In the genomic region with DNA sequence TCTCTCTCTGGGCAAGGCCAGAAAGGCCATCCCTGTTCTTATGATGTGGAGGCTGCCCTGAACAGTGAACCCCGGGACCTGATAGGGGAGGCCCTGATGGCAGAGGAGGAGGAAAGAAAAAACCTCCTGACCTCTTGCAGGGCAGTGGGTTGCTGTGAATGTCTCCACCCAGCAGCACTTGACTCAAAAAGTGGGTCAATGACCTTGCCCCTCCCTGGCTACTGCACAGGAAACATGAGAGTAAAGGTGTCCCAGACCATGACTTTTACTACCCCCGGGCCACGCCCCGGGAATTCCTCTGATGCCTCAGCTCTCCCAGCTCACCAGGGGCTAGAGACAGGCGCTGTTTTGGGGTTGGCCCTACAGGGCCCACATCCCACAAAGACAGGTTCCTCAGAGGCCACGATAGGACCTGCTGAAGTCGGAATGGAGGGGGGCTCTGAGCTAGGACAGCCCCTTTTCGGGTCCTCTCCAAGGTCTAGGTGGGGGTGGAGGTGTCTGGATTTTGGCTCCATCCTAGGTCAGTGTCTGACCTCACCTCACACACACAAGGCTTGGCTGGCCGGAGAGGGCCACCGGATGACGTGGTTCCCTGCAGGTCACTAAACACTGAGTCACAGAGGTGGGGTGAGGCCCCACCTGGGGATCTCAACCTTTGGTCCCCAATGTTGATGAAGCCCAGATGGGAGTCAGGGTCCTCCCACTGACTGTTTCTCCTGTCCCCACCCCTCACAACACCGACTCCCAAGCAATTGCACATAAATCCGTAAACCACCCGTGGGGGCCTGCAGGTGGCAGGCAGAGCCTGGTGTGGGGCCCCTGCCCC, we compare ENCODE assay signal across 1 cellular context.
TF ChIP-seq lines count a peak whose summit lies in the region.

No MANE protein-coding gene starts in this region.

TF ChIP-seq in HepG2, 621 proteins besides CTCF, POLR2A, EP300 and RAD21 (continued from another document and continues in another):
- TF ChIP-seq, protein P1, sequence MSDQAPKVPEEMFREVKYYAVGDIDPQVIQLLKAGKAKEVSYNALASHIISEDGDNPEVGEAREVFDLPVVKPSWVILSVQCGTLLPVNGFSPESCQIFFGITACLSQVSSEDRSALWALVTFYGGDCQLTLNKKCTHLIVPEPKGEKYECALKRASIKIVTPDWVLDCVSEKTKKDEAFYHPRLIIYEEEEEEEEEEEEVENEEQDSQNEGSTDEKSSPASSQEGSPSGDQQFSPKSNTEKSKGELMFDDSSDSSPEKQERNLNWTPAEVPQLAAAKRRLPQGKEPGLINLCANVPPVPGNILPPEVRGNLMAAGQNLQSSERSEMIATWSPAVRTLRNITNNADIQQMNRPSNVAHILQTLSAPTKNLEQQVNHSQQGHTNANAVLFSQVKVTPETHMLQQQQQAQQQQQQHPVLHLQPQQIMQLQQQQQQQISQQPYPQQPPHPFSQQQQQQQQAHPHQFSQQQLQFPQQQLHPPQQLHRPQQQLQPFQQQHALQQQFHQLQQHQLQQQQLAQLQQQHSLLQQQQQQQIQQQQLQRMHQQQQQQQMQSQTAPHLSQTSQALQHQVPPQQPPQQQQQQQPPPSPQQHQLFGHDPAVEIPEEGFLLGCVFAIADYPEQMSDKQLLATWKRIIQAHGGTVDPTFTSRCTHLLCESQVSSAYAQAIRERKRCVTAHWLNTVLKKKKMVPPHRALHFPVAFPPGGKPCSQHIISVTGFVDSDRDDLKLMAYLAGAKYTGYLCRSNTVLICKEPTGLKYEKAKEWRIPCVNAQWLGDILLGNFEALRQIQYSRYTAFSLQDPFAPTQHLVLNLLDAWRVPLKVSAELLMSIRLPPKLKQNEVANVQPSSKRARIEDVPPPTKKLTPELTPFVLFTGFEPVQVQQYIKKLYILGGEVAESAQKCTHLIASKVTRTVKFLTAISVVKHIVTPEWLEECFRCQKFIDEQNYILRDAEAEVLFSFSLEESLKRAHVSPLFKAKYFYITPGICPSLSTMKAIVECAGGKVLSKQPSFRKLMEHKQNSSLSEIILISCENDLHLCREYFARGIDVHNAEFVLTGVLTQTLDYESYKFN (CRISPR knock-in tag; conservative IDR thresholded peaks at IDR 0.05) = peak; percentile 88
- TF ChIP-seq FOXJ3 (CRISPR knock-in tag; IDR thresholded peaks at IDR 0.05; ENCODE audit: borderline replicate concordance) (no peak), BRF2 (CRISPR knock-in tag; IDR thresholded peaks at IDR 0.05) (no peak), ZC3H13 (CRISPR knock-in tag; IDR thresholded peaks at IDR 0.05) (no peak), MNT (IDR thresholded peaks at IDR 0.05) (no peak), TFAP4 (IDR thresholded peaks at IDR 0.05; ENCODE audit: borderline replicate concordance, low read depth) (peak; percentile 72; the same call in 1 of the 2 replicates), ZNF44 (CRISPR knock-in tag; IDR thresholded peaks at IDR 0.05) (no peak), ZNF616 (CRISPR knock-in tag; IDR thresholded peaks at IDR 0.05; ENCODE audit: low read depth) (no peak), ZNF136 (CRISPR knock-in tag; IDR thresholded peaks at IDR 0.05; ENCODE audit: low read depth) (no peak), SAP130 (CRISPR knock-in tag; IDR thresholded peaks at IDR 0.05; ENCODE audit: low read depth) (peak; percentile 76), RFX5 (IDR thresholded peaks at IDR 0.05; ENCODE audit: low read depth, low read length) (0 out of 2 replicates have a peak, but pooled peaks have one; percentile 29), PPARG (CRISPR knock-in tag; conservative IDR thresholded peaks at IDR 0.05) (peak; percentile 48), PTBP1 (IDR thresholded peaks at IDR 0.05; ENCODE audit: low read depth, low read length, poor library complexity, severe bottlenecking) (no peak), ZNF432 (CRISPR knock-in tag; IDR thresholded peaks at IDR 0.05; ENCODE audit: borderline replicate concordance) (no peak), POLR2AphosphoS5 (IDR thresholded peaks at IDR 0.05; ENCODE audit: low read depth, low read length) (no peak; the same call in 1 of the 2 replicates), ZGPAT (CRISPR knock-in tag; IDR thresholded peaks at IDR 0.05) (0 out of 2 replicates have a peak, but pooled peaks have one; percentile 45), SSRP1 (CRISPR knock-in tag; IDR thresholded peaks at IDR 0.05) (peak; percentile 24; the same call in 1 of the 2 replicates), NFYC (CRISPR knock-in tag; IDR thresholded peaks at IDR 0.05) (no peak), HOXA7 (CRISPR knock-in tag; IDR thresholded peaks at IDR 0.05) (no peak), BCL3 (CRISPR knock-in tag; IDR thresholded peaks at IDR 0.05) (no peak), ZFP37 (CRISPR knock-in tag; IDR thresholded peaks at IDR 0.05; ENCODE audit: borderline replicate concordance) (0 out of 2 replicates have a peak, but pooled peaks have one; percentile 58), ZNF253 (CRISPR knock-in tag; IDR thresholded peaks at IDR 0.05; ENCODE audit: borderline replicate concordance) (no peak), ZNF382 (CRISPR knock-in tag; IDR thresholded peaks at IDR 0.05; ENCODE audit: borderline replicate concordance) (no peak), PCBP1 (IDR thresholded peaks at IDR 0.05; ENCODE audit: borderline replicate concordance, low read depth, low read length) (no peak), SNAPC2 (CRISPR knock-in tag; IDR thresholded peaks at IDR 0.05) (no peak), SOX13 (IDR thresholded peaks at IDR 0.05) (no peak), SOX13 (CRISPR knock-in tag; conservative IDR thresholded peaks at IDR 0.05 in 1 of 2, IDR thresholded peaks at IDR 0.05 in 1 of 2) (0 out of 4 replicates have a peak, but pooled peaks of 1 of the 2 experiments have one; percentile 8), ZNF235 (CRISPR knock-in tag; IDR thresholded peaks at IDR 0.05; ENCODE audit: borderline replicate concordance) (no peak), ZNF10 (CRISPR knock-in tag; IDR thresholded peaks at IDR 0.05; ENCODE audit: borderline replicate concordance, low read depth) (no peak), ERF (CRISPR knock-in tag; IDR thresholded peaks at IDR 0.05) (peak; percentile 72)
- TF ChIP-seq, protein P2, sequence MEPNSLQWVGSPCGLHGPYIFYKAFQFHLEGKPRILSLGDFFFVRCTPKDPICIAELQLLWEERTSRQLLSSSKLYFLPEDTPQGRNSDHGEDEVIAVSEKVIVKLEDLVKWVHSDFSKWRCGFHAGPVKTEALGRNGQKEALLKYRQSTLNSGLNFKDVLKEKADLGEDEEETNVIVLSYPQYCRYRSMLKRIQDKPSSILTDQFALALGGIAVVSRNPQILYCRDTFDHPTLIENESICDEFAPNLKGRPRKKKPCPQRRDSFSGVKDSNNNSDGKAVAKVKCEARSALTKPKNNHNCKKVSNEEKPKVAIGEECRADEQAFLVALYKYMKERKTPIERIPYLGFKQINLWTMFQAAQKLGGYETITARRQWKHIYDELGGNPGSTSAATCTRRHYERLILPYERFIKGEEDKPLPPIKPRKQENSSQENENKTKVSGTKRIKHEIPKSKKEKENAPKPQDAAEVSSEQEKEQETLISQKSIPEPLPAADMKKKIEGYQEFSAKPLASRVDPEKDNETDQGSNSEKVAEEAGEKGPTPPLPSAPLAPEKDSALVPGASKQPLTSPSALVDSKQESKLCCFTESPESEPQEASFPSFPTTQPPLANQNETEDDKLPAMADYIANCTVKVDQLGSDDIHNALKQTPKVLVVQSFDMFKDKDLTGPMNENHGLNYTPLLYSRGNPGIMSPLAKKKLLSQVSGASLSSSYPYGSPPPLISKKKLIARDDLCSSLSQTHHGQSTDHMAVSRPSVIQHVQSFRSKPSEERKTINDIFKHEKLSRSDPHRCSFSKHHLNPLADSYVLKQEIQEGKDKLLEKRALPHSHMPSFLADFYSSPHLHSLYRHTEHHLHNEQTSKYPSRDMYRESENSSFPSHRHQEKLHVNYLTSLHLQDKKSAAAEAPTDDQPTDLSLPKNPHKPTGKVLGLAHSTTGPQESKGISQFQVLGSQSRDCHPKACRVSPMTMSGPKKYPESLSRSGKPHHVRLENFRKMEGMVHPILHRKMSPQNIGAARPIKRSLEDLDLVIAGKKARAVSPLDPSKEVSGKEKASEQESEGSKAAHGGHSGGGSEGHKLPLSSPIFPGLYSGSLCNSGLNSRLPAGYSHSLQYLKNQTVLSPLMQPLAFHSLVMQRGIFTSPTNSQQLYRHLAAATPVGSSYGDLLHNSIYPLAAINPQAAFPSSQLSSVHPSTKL (CRISPR knock-in tag; IDR thresholded peaks at IDR 0.05) = peak; percentile 58; the same call in 1 of the 2 replicates
- TF ChIP-seq, protein P3, sequence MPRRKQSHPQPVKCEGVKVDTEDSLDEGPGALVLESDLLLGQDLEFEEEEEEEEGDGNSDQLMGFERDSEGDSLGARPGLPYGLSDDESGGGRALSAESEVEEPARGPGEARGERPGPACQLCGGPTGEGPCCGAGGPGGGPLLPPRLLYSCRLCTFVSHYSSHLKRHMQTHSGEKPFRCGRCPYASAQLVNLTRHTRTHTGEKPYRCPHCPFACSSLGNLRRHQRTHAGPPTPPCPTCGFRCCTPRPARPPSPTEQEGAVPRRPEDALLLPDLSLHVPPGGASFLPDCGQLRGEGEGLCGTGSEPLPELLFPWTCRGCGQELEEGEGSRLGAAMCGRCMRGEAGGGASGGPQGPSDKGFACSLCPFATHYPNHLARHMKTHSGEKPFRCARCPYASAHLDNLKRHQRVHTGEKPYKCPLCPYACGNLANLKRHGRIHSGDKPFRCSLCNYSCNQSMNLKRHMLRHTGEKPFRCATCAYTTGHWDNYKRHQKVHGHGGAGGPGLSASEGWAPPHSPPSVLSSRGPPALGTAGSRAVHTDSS (CRISPR knock-in tag; conservative IDR thresholded peaks at IDR 0.05) = no peak
- TF ChIP-seq, protein P4, sequence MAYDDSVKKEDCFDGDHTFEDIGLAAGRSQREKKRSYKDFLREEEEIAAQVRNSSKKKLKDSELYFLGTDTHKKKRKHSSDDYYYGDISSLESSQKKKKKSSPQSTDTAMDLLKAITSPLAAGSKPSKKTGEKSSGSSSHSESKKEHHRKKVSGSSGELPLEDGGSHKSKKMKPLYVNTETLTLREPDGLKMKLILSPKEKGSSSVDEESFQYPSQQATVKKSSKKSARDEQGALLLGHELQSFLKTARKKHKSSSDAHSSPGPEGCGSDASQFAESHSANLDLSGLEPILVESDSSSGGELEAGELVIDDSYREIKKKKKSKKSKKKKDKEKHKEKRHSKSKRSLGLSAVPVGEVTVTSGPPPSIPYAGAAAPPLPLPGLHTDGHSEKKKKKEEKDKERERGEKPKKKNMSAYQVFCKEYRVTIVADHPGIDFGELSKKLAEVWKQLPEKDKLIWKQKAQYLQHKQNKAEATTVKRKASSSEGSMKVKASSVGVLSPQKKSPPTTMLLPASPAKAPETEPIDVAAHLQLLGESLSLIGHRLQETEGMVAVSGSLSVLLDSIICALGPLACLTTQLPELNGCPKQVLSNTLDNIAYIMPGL (CRISPR knock-in tag; IDR thresholded peaks at IDR 0.05; ENCODE audit: borderline replicate concordance in 1 of 2, low read depth in 1 of 2) = peak in 1 of 2 experiments; percentile 39; a peak in 2 of 4 replicates
